In the genomic region with DNA sequence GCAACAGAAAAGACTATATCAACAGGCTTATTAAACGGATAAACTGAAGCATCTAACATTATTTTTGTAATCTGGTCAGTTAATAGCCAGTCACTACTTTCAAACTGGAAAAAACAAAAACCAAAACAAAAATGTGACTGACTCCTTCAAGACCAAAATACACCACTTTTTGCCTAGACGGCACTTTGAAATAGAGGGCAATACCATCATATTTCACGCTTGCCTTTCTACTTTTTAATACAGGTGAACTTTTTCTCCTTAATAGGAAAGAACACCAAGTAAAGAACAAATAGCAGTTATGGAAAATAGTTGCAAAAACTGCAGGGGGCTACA, we compare ENCODE assay signal across 1 cellular context.
TF ChIP-seq lines count a peak whose summit lies in the region.

No MANE protein-coding gene starts in this region.

TF ChIP-seq in GM23338, 12 proteins besides CTCF, POLR2A, EP300 and RAD21 (continued from another document):
- TF ChIP-seq, protein P1, sequence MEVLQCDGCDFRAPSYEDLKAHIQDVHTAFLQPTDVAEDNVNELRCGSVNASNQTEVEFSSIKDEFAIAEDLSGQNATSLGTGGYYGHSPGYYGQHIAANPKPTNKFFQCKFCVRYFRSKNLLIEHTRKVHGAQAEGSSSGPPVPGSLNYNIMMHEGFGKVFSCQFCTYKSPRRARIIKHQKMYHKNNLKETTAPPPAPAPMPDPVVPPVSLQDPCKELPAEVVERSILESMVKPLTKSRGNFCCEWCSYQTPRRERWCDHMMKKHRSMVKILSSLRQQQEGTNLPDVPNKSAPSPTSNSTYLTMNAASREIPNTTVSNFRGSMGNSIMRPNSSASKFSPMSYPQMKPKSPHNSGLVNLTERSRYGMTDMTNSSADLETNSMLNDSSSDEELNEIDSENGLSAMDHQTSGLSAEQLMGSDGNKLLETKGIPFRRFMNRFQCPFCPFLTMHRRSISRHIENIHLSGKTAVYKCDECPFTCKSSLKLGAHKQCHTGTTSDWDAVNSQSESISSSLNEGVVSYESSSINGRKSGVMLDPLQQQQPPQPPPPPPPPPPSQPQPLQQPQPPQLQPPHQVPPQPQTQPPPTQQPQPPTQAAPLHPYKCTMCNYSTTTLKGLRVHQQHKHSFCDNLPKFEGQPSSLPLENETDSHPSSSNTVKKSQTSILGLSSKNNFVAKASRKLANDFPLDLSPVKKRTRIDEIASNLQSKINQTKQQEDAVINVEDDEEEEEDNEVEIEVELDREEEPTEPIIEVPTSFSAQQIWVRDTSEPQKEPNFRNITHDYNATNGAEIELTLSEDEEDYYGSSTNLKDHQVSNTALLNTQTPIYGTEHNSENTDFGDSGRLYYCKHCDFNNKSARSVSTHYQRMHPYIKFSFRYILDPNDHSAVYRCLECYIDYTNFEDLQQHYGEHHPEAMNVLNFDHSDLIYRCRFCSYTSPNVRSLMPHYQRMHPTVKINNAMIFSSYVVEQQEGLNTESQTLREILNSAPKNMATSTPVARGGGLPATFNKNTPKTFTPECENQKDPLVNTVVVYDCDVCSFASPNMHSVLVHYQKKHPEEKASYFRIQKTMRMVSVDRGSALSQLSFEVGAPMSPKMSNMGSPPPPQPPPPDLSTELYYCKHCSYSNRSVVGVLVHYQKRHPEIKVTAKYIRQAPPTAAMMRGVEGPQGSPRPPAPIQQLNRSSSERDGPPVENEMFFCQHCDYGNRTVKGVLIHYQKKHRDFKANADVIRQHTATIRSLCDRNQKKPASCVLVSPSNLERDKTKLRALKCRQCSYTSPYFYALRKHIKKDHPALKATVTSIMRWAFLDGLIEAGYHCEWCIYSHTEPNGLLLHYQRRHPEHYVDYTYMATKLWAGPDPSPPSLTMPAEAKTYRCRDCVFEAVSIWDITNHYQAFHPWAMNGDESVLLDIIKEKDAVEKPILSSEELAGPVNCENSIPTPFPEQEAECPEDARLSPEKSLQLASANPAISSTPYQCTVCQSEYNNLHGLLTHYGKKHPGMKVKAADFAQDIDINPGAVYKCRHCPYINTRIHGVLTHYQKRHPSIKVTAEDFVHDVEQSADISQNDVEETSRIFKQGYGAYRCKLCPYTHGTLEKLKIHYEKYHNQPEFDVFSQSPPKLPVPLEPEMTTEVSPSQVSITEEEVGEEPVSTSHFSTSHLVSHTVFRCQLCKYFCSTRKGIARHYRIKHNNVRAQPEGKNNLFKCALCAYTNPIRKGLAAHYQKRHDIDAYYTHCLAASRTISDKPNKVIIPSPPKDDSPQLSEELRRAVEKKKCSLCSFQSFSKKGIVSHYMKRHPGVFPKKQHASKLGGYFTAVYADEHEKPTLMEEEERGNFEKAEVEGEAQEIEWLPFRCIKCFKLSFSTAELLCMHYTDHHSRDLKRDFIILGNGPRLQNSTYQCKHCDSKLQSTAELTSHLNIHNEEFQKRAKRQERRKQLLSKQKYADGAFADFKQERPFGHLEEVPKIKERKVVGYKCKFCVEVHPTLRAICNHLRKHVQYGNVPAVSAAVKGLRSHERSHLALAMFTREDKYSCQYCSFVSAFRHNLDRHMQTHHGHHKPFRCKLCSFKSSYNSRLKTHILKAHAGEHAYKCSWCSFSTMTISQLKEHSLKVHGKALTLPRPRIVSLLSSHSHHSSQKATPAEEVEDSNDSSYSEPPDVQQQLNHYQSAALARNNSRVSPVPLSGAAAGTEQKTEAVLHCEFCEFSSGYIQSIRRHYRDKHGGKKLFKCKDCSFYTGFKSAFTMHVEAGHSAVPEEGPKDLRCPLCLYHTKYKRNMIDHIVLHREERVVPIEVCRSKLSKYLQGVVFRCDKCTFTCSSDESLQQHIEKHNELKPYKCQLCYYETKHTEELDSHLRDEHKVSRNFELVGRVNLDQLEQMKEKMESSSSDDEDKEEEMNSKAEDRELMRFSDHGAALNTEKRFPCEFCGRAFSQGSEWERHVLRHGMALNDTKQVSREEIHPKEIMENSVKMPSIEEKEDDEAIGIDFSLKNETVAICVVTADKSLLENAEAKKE (CRISPR knock-in tag; IDR thresholded peaks at IDR 0.05): no peak
- no peak for TF ChIP-seq POLR2AphosphoS5 (IDR thresholded peaks at IDR 0.05; ENCODE audit: low read depth)
- no peak for TF ChIP-seq CREB1 (CRISPR knock-in tag; IDR thresholded peaks at IDR 0.05; ENCODE audit: low read depth)
